ENCODE assay signal across 8 cellular contexts in genomic region chr5:111530298-111530740, GRCh38. TPM values are rescaled to one million over a fixed set of nuclear protein-coding genes. Genes with fewer than 3 reads are reported as not detected.
A peak's percentile ranks its signal among the peaks of the same experiment; 100 is the strongest.
DNase-seq lines count a peak whose midpoint lies in the region; ATAC-seq lines count a peak whose summit lies in the region.

No MANE protein-coding gene starts in this region.

- H3K9me3 Mint-ChIP-seq in central memory CD8-positive, alpha-beta T cell, result no peaks in the 10 kb centered on the region
- H3K9me3 Mint-ChIP-seq in stimulated activated naive B cell treated with anti-CD40 and anti-IgM and Interleukin-4, amounts not matched to agents 10 μg/mL and 1 μg/mL and 100 μg/mL, for 72 hours, result peaks cover 0 to 2% of the 10 kb centered on the region in 2 donors

- peak overlapping the region; percentile 90 for H3K27ac Mint-ChIP-seq in central memory CD8-positive, alpha-beta T cell (ENCODE audit: low read depth)
- H3K27ac Mint-ChIP-seq in stimulated activated naive B cell treated with anti-CD40 and anti-IgM and Interleukin-4, amounts not matched to agents 10 μg/mL and 1 μg/mL and 100 μg/mL, for 72 hours, result peak overlapping the region; percentile 39

- DNase-seq in AML-193 (lab: John Stamatoyannopoulos, UW), result peak; percentile 88 to 96
- DNase-seq in HT-29 (ENCODE audit: low spot score), result peak; percentile 66
- peak; percentile 20 to 52 (median 44) for DNase-seq in activated CD4-positive, CD25-positive, alpha-beta regulatory T cell (lab: John Stamatoyannopoulos, UW)
- DNase-seq in central memory CD8-positive, alpha-beta T cell (ENCODE audit: low spot score in 2 of 2), result peak; percentile 46 to 80
- peak; percentile 48 for DNase-seq in mucosa of gallbladder (ENCODE audit: low spot score)
- peak; percentile 77 for DNase-seq in stimulated activated naive B cell treated with anti-CD40 and anti-IgM and Interleukin-4, amounts not matched to agents 10 μg/mL and 1 μg/mL and 100 μg/mL, for 72 hours
- DNase-seq in COLO668 (lab: John Stamatoyannopoulos, UW; ENCODE audit: unreplicated experiment), result no peak

- peak overlapping the region; percentile 21 for H3K4me3 Mint-ChIP-seq in central memory CD8-positive, alpha-beta T cell
- H3K4me3 Mint-ChIP-seq in stimulated activated naive B cell treated with anti-CD40 and anti-IgM and Interleukin-4, amounts not matched to agents 10 μg/mL and 1 μg/mL and 100 μg/mL, for 72 hours, result peak overlapping the region; percentile 44 to 68

- peak; percentile 95 for ATAC-seq in GM21360 (IDR thresholded peaks at IDR 0.05; ENCODE audit: unreplicated experiment)
- peak; percentile 100 for ATAC-seq in central memory CD8-positive, alpha-beta T cell (replicated peaks; ENCODE audit: extremely low read depth, poor library complexity, severe bottlenecking)
- ATAC-seq in stimulated activated naive B cell treated with anti-CD40 and anti-IgM and Interleukin-4, amounts not matched to agents 10 μg/mL and 1 μg/mL and 100 μg/mL, for 72 hours (replicated peaks), result peak; percentile 100

- peaks cover 18% of the 10 kb centered on the region for H3K36me3 Mint-ChIP-seq in central memory CD8-positive, alpha-beta T cell (ENCODE audit: insufficient read depth)
- no peaks in the 10 kb centered on the region for H3K36me3 Mint-ChIP-seq in stimulated activated naive B cell treated with anti-CD40 and anti-IgM and Interleukin-4, amounts not matched to agents 10 μg/mL and 1 μg/mL and 100 μg/mL, for 72 hours

- no peaks in the 10 kb centered on the region for H3K27me3 Mint-ChIP-seq in central memory CD8-positive, alpha-beta T cell
- no peaks in the 10 kb centered on the region for H3K27me3 Mint-ChIP-seq in stimulated activated naive B cell treated with anti-CD40 and anti-IgM and Interleukin-4, amounts not matched to agents 10 μg/mL and 1 μg/mL and 100 μg/mL, for 72 hours

- peaks cover 10% of the 10 kb centered on the region for H3K4me1 Mint-ChIP-seq in central memory CD8-positive, alpha-beta T cell
- H3K4me1 Mint-ChIP-seq in stimulated activated naive B cell treated with anti-CD40 and anti-IgM and Interleukin-4, amounts not matched to agents 10 μg/mL and 1 μg/mL and 100 μg/mL, for 72 hours, result peaks cover 7 to 12% of the 10 kb centered on the region in 2 donors

RNA-seq across cellular contexts. Expression of gene STARD4, which starts 18.0 kb away (rescaled TPM):
- 20.3 and 24.4 TPM in 2 replicates for total RNA-seq in HT-29 (2014; rRNA removed; shearing (Covaris generic))
- 40.7 TPM for total RNA-seq in mucosa of gallbladder
